Comparison of ENCODE assay signal across 1 cellular context in genomic region chr16:22124583-22125284, GRCh38.
TF ChIP-seq lines count a peak whose summit lies in the region.

No MANE protein-coding gene starts in this region.

TF ChIP-seq in HepG2, 621 proteins besides CTCF, POLR2A, EP300 and RAD21 (continued from another document):
- TF ChIP-seq ZNF318 (CRISPR knock-in tag; IDR thresholded peaks at IDR 0.05) (no peak), FOSL1 (CRISPR knock-in tag; IDR thresholded peaks at IDR 0.05; ENCODE audit: borderline replicate concordance) (no peak), CBFB (CRISPR knock-in tag; IDR thresholded peaks at IDR 0.05) (no peak), JDP2 (CRISPR knock-in tag; IDR thresholded peaks at IDR 0.05; ENCODE audit: borderline replicate concordance) (no peak), ZNF768 (CRISPR knock-in tag; IDR thresholded peaks at IDR 0.05) (peak; percentile 55; the same call in 1 of the 2 replicates), FOXO1 (CRISPR knock-in tag; IDR thresholded peaks at IDR 0.05) (no peak), ZNF276 (CRISPR knock-in tag; IDR thresholded peaks at IDR 0.05; ENCODE audit: low read depth) (no peak), ZNF772 (CRISPR knock-in tag; IDR thresholded peaks at IDR 0.05) (no peak), ZFP36 (IDR thresholded peaks at IDR 0.05; ENCODE audit: borderline replicate concordance, low read depth, low read length, partially characterized antibody) (peak; percentile 31), CBX2 (IDR thresholded peaks at IDR 0.05; ENCODE audit: low read depth, low read length) (0 out of 2 replicates have a peak, but pooled peaks have one; percentile 39), CBX2 (CRISPR knock-in tag; IDR thresholded peaks at IDR 0.05; ENCODE audit: low read depth) (no peak), MBNL3 (CRISPR knock-in tag; conservative IDR thresholded peaks at IDR 0.05) (no peak), HHEX (CRISPR knock-in tag; IDR thresholded peaks at IDR 0.05) (no peak), SMAD3 (CRISPR knock-in tag; IDR thresholded peaks at IDR 0.05) (no peak), ZNF17 (CRISPR knock-in tag; IDR thresholded peaks at IDR 0.05) (no peak), ZNF30 (CRISPR knock-in tag; IDR thresholded peaks at IDR 0.05) (no peak)
- TF ChIP-seq, protein P1, sequence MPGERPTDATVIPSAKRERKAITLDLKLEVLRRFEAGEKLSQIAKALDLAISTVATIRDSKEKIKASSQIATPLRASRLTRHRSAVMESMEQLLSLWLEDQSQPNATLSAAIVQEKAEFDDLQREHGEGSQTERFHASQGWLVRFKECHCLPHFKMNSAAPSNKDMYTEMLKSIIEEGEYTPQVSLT (CRISPR knock-in tag; IDR thresholded peaks at IDR 0.05; ENCODE audit: borderline replicate concordance, low read depth) = no peak
